In genomic region chr9:109846781-109847180, GRCh38 we compare ENCODE assay signal across 24 cellular contexts.
"Had no signal": no experiment of that assay in that cellular context is flagged by ENCODE, and none has a peak within 500 bp of the region (broad histone marks: within the 10 kb centered on the region; RNA-seq: fewer than 3 reads in every experiment).

No MANE protein-coding gene starts in this region.

- H3K36me3 Mint-ChIP-seq: activated naive CD4-positive, alpha-beta T cell treated with anti-CD3 and anti-CD28 coated beads, Interleukin-2, amount 50 U/mL, for 72 hours; memory B cell had no signal

- H3K27me3 ChIP-seq: adrenal gland, esophagus muscularis mucosa, neutrophil, tibial artery, uterus had no signal

- H3K9ac ChIP-seq: parathyroid adenoma had no signal

- H3K36me3 ChIP-seq: adrenal gland, esophagus muscularis mucosa, neutrophil, tibial artery, uterus, WERI-Rb-1 had no signal

- H3K9me3 Mint-ChIP-seq: dendritic cell treated with granulocyte-macrophage colony-stimulating factor and Interleukin-4, amounts not matched to agents 40 ng/mL and 50 ng/mL, for 4 days; memory B cell had no signal

- H3K4me1 Mint-ChIP-seq: memory B cell; naive thymus-derived CD8-positive, alpha-beta T cell had no signal

- H3K27ac Mint-ChIP-seq: activated naive CD4-positive, alpha-beta T cell treated with anti-CD3 and anti-CD28 coated beads, Interleukin-2, amount 50 U/mL, for 72 hours; activated T-helper 1 cell treated with anti-CD3 and anti-CD28 coated beads, Interleukin-12 subunit alpha, Interleukin-12 subunit beta, Interleukin-2, Interleukin-4 antibody, amounts not matched to agents 30 ng/mL and 10 ng/mL and 1 ng/mL, durations not matched to agents 14 hours and 24 hours and 36 hours; dendritic cell treated with granulocyte-macrophage colony-stimulating factor and Interleukin-4, amounts not matched to agents 40 ng/mL and 50 ng/mL, for 4 days; memory B cell; naive thymus-derived CD8-positive, alpha-beta T cell had no signal

- H3K4me3 Mint-ChIP-seq: activated T-helper 1 cell treated with anti-CD3 and anti-CD28 coated beads, Interleukin-12 subunit alpha, Interleukin-12 subunit beta, Interleukin-2, Interleukin-4 antibody, amounts not matched to agents 30 ng/mL and 10 ng/mL and 1 ng/mL, durations not matched to agents 14 hours and 24 hours and 36 hours; dendritic cell treated with granulocyte-macrophage colony-stimulating factor and Interleukin-4, amounts not matched to agents 40 ng/mL and 50 ng/mL, for 4 days; memory B cell; naive thymus-derived CD8-positive, alpha-beta T cell had no signal

- H3K4me3 ChIP-seq: adrenal gland, esophagus muscularis mucosa, mucosa of descending colon, tibial artery, uterus had no signal

- H3K9me3 ChIP-seq: adrenal gland, esophagus muscularis mucosa, mucosa of descending colon, neutrophil, tibial artery, uterus had no signal

- ATAC-seq: activated naive CD4-positive, alpha-beta T cell treated with anti-CD3 and anti-CD28 coated beads, Interleukin-2, amount 50 U/mL, for 72 hours; mucosa of descending colon; naive thymus-derived CD8-positive, alpha-beta T cell; sciatic nerve had no signal

- H3K79me2 ChIP-seq: parathyroid adenoma had no signal

- H3K4me1 ChIP-seq: adrenal gland, parathyroid adenoma, uterus had no signal

- H3K27ac ChIP-seq: adrenal gland, esophagus muscularis mucosa, neutrophil, parathyroid adenoma, tibial artery, uterus, WERI-Rb-1 had no signal

- DNase-seq: activated CD4-positive, alpha-beta T cell treated with anti-CD3 and anti-CD28 coated beads for 1 hour; activated CD4-positive, alpha-beta T cell treated with anti-CD3 and anti-CD28 coated beads, Interleukin-2, amount 50 U/mL, for 48 hours; activated gamma-delta T cell treated with Interleukin-2 at 50 U/mL for 16 hours; adrenal gland; effector CD8-positive, alpha-beta T cell; glutamatergic neuron; hypothalamus; mucosa of descending colon; naive thymus-derived CD8-positive, alpha-beta T cell; stimulated activated CD4-positive, alpha-beta T cell treated with anti-CD3 and anti-CD28 coated beads, Interleukin-12 subunit alpha, Interleukin-12 subunit beta, amount 100 ng/mL, for 4 hours; stimulated activated CD4-positive, alpha-beta T cell treated with anti-CD3 and anti-CD28 coated beads, Interleukin-2, amount 100 ng/mL, for 24 hours; stimulated activated naive CD4-positive, alpha-beta T cell treated with Interleukin-2 at 50 U/mL for 16 hours; T-helper 2 cell; tibial artery; uterus; WERI-Rb-1 had no signal

- H2AFZ ChIP-seq: parathyroid adenoma had no signal
